Comparison of ENCODE assay signal across 1 cellular context in the genomic region with DNA sequence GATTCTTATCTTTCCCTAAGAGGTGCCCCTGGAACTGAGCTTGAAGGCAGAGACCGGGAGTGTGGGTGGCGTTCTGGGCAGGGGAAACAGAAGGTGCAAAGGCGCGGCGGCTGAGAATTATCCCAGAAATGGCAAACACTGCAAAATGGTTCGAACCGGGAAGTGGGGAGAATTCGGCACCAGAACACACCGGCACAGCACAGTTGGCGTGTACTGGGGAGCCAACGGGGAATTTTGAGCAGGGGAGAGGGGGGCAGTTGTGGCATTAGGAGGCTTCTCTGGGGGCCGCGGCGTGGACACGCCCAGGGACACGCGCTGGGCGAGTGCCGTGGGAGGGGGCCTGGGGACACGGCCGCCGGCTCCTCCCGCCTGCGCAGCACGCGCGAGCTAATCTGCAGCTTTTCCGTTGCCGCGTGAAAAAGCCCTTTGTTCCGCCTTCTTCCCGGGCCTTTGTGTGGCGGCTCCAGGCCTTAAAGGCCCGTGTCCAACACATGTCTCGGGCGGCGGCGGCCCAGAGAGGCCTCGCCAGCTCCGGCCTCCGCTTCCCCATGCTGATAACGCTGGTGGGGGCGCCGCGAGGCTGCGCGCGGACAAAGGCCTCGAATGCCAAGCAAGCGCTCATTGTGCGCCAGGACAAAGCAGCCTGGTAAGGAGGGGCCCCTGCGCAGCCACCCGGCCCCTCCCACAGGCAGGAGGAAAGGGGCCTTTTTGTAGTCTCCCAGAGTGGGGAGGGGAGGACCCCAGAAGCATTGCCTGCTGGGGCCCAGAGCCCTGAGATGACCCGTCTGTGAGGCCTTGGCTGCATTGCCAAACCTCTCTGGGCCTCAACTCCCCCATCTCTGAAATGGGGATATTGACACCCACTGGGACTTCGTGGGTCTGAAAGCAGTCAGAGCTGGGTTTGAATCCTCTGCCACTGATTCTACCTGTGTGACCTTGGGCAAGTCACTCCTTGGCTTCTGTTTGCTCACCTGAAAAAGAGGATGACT.
TF ChIP-seq lines count a peak whose summit lies in the region.

No MANE protein-coding gene starts in this region.

TF ChIP-seq in H1, 55 proteins besides CTCF, POLR2A, EP300 and RAD21:
- no peak for TF ChIP-seq TAF1 (IDR thresholded peaks at IDR 0.05; ENCODE audit: low read depth, low read length)
- TF ChIP-seq KDM1A (IDR thresholded peaks at IDR 0.05; ENCODE audit: borderline replicate concordance, low read length) = peak; percentile 88; the same call in 1 of the 2 replicates
- TF ChIP-seq, protein P1, sequence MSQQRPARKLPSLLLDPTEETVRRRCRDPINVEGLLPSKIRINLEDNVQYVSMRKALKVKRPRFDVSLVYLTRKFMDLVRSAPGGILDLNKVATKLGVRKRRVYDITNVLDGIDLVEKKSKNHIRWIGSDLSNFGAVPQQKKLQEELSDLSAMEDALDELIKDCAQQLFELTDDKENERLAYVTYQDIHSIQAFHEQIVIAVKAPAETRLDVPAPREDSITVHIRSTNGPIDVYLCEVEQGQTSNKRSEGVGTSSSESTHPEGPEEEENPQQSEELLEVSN (IDR thresholded peaks at IDR 0.05) = peak; percentile 49; the same call in 1 of the 2 replicates
- TF ChIP-seq, protein P2, sequence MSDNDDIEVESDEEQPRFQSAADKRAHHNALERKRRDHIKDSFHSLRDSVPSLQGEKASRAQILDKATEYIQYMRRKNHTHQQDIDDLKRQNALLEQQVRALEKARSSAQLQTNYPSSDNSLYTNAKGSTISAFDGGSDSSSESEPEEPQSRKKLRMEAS (IDR thresholded peaks at IDR 0.05) = peak; percentile 39; the same call in 1 of the 2 replicates
